In the genomic region with DNA sequence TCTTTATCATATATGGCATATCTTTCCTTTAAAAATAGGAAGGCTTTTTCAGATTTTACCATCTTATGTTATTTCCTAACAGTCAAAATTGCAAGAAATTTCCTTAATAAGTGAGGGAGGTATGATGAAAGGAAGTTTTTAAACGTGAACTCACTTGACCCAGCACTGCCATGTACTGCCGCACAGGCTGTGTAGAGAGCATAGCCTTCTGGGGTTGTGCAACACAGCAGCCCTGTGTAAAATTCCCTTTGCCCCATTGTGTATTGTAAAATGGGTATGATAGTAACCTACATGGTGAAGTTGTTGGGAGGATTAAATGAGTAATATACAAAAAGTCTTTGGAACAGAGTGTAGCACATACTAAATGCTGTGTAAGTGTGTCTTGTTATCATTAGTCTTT, we compare ENCODE assay signal across 17 cellular contexts.
DNase-seq lines count a peak whose midpoint lies in the region; ATAC-seq and TF ChIP-seq lines count a peak whose summit lies in the region.
"Had no signal": no experiment of that assay in that cellular context is flagged by ENCODE, and none has a peak within 500 bp of the region (broad histone marks: within the 10 kb centered on the region; RNA-seq: fewer than 3 reads in every experiment).

No MANE protein-coding gene starts in this region.

- DNase-seq in Karpas-422 = no peak
- peak; percentile 60 for DNase-seq in NOMO-1 treated with DMSO at 0.1 percent for 48 hours (lab: John Stamatoyannopoulos, UW; ENCODE audit: unreplicated experiment)
- no peak for DNase-seq in activated B cell treated with CpG ODN at 0.5 μM for 24 hours
- no peak for DNase-seq in dedifferentiated amniotic fluid mesenchymal stem cell (ENCODE audit: extremely low spot score)
- no peak for DNase-seq in hepatic stellate cell (ENCODE audit: low spot score)
- DNase-seq in GM13976 (ENCODE audit: low spot score) = no peak
- DNase-seq in hepatocyte (ENCODE audit: low spot score) = no peak
- DNase-seq: ACHN, HFFc6, Kasumi-1, NCI-H187, NCI-H446, PC-3, T-helper 17 cell had no signal

- WGBS in hepatocyte (ENCODE audit: low lambda C conversion rate, missing lambda C conversion rate) = 97% methylated on average over 2 of the region's 2 CpGs

- H3K27me3 Mint-ChIP-seq in activated B cell treated with CpG ODN at 0.5 μM for 24 hours = peaks cover 20% of the 10 kb centered on the region

- no peaks in the 10 kb centered on the region for H3K9me2 ChIP-seq in Karpas-422 (replicated peaks; ENCODE audit: insufficient read depth, low read length)
- no peaks in the 10 kb centered on the region for H3K9me2 ChIP-seq in hepatocyte (replicated peaks; ENCODE audit: insufficient read depth)

- POLR2A ChIA-PET in activated B cell treated with CpG ODN at 0.5 μM for 24 hours (lab: Charles Lee) = no interaction called here

- peak overlapping the region in 10 of 11 experiments; percentile 42 to 90 (median 82); a peak in 20 of 22 replicates for H3K4me2 ChIP-seq in BLaER1 treated with 17β-estradiol and CSF1 and Interleukin-3, amounts not matched to agents 10 nM and 100 nM
- peak overlapping the region; percentile 81 for H3K4me2 ChIP-seq in Karpas-422 (ENCODE audit: low read depth, low read length, poor library complexity, severe bottlenecking)
- H3K4me2 ChIP-seq in hepatocyte = no peak overlapping the region

- CTCF ChIA-PET in activated B cell treated with CpG ODN at 0.5 μM for 24 hours (lab: Charles Lee) = no interaction called here

- H3K4me1 ChIP-seq in BLaER1 treated with 17β-estradiol and CSF1 and Interleukin-3, amounts not matched to agents 10 nM and 100 nM = peaks cover 43 to 91% (median 80%) of the 10 kb centered on the region in 10 experiments
- H3K4me1 ChIP-seq in Karpas-422 (ENCODE audit: low read length) (peaks cover 98% of the 10 kb centered on the region), hepatocyte (ENCODE audit: insufficient read depth) (no peaks in the 10 kb centered on the region)

- H2AFZ ChIP-seq in Karpas-422 (ENCODE audit: low read length) (no peak overlapping the region), hepatocyte (no peak overlapping the region)

- H3K27ac ChIP-seq in BLaER1 treated with 17β-estradiol and CSF1 and Interleukin-3, amounts not matched to agents 10 nM and 100 nM = peak overlapping the region in 1 of 11 experiments; percentile 68; a peak in 1 of 22 replicates
- H3K27ac ChIP-seq in Karpas-422 (ENCODE audit: low read length) = peak overlapping the region; percentile 99
- H3K27ac ChIP-seq in hepatocyte = no peak overlapping the region

- H3K27ac Mint-ChIP-seq in activated B cell treated with CpG ODN at 0.5 μM for 24 hours = peak overlapping the region; percentile 36
- H3K27ac Mint-ChIP-seq: B cell, HFFc6, T-helper 17 cell had no signal

- no peaks in the 10 kb centered on the region for H3K36me3 Mint-ChIP-seq in activated B cell treated with CpG ODN at 0.5 μM for 24 hours (ENCODE audit: low read depth)

- H3K79me2 ChIP-seq in Karpas-422 (ENCODE audit: low read length) (no peaks in the 10 kb centered on the region), hepatocyte (no peaks in the 10 kb centered on the region)

- no peak for ATAC-seq in activated B cell treated with CpG ODN at 0.5 μM for 24 hours (ENCODE audit: low read depth)
- ATAC-seq: PC-3, SK-N-SH treated with all-trans-retinoic acid at 6 μM for 48 hours, T-helper 17 cell had no signal

- peaks cover 4% of the 10 kb centered on the region for H3K9me3 Mint-ChIP-seq in activated B cell treated with CpG ODN at 0.5 μM for 24 hours
- H3K9me3 Mint-ChIP-seq: HFFc6 had no signal

- peaks cover 0 to 22% (median 7%) of the 10 kb centered on the region in 11 experiments; a peak in 12 of 22 replicates for H3K9me3 ChIP-seq in BLaER1 treated with 17β-estradiol and CSF1 and Interleukin-3, amounts not matched to agents 10 nM and 100 nM (replicated peaks in 1 of 11)
- no peaks in the 10 kb centered on the region for H3K9me3 ChIP-seq in Karpas-422 (ENCODE audit: low read length)
- H3K9me3 ChIP-seq in hepatocyte (ENCODE audit: low read depth) = no peaks in the 10 kb centered on the region

- TF ChIP-seq CTCF in activated B cell treated with CpG ODN at 0.5 μM for 24 hours (IDR thresholded peaks at IDR 0.05) = no peak
- no peak for TF ChIP-seq CTCF in GM13976 (IDR thresholded peaks at IDR 0.05; ENCODE audit: borderline replicate concordance, control extremely low read depth, extremely low read depth, insufficient read depth, missing control alignments)
- no peak for TF ChIP-seq CTCF in hepatocyte (IDR thresholded peaks at IDR 0.05; ENCODE audit: poor library complexity)

- H4K20me1 ChIP-seq in BLaER1 treated with 17β-estradiol and CSF1 and Interleukin-3, amounts not matched to agents 10 nM and 100 nM = no peaks in the 10 kb centered on the region
- H4K20me1 ChIP-seq in Karpas-422 (ENCODE audit: insufficient read depth, low read depth, low read length) = no peaks in the 10 kb centered on the region
- H4K20me1 ChIP-seq in hepatocyte (ENCODE audit: insufficient read depth, poor library complexity, severe bottlenecking) = no peaks in the 10 kb centered on the region

- intact Hi-C loops in activated B cell treated with CpG ODN at 0.5 μM for 24 hours (cut with micrococcal nuclease) = no loop called here

- H3K27me3 ChIP-seq in BLaER1 treated with 17β-estradiol and CSF1 and Interleukin-3, amounts not matched to agents 10 nM and 100 nM = peaks cover 0 to 11% (median 0%) of the 10 kb centered on the region in 11 experiments; a peak in 4 of 22 replicates
- H3K27me3 ChIP-seq in Karpas-422 (ENCODE audit: low read length) = no peaks in the 10 kb centered on the region
- H3K27me3 ChIP-seq in hepatocyte = no peaks in the 10 kb centered on the region

- H3K36me3 ChIP-seq in BLaER1 treated with 17β-estradiol and CSF1 and Interleukin-3, amounts not matched to agents 10 nM and 100 nM = no peaks in the 10 kb centered on the region
- H3K36me3 ChIP-seq in Karpas-422 (ENCODE audit: insufficient read depth, low read length) = no peaks in the 10 kb centered on the region
- H3K36me3 ChIP-seq in hepatocyte (replicated peaks; ENCODE audit: insufficient read depth, low read depth) = no peaks in the 10 kb centered on the region

- in situ Hi-C loops in GM13976 (cut with MboI; ENCODE audit: low sequenced_read_pairs, unreplicated experiment) = no loop called here

- no peak overlapping the region for H3K4me3 ChIP-seq in BLaER1 treated with 17β-estradiol and CSF1 and Interleukin-3, amounts not matched to agents 10 nM and 100 nM
- H3K4me3 ChIP-seq in Karpas-422 (ENCODE audit: low read length) (peak overlapping the region; percentile 60), hepatocyte (no peak overlapping the region)

- H3K9ac ChIP-seq in BLaER1 treated with 17β-estradiol and CSF1 and Interleukin-3, amounts not matched to agents 10 nM and 100 nM = no peak overlapping the region
- H3K9ac ChIP-seq in Karpas-422 (ENCODE audit: low read length) = peak overlapping the region; percentile 77

- no peak overlapping the region for H3K4me3 Mint-ChIP-seq in activated B cell treated with CpG ODN at 0.5 μM for 24 hours
- H3K4me3 Mint-ChIP-seq: B cell, HFFc6, T-helper 17 cell had no signal

- peaks cover 19% of the 10 kb centered on the region for H3K4me1 Mint-ChIP-seq in activated B cell treated with CpG ODN at 0.5 μM for 24 hours
- H3K4me1 Mint-ChIP-seq: T-helper 17 cell had no signal
